8 cellular contexts compared by ENCODE assay signal in the genomic region with DNA sequence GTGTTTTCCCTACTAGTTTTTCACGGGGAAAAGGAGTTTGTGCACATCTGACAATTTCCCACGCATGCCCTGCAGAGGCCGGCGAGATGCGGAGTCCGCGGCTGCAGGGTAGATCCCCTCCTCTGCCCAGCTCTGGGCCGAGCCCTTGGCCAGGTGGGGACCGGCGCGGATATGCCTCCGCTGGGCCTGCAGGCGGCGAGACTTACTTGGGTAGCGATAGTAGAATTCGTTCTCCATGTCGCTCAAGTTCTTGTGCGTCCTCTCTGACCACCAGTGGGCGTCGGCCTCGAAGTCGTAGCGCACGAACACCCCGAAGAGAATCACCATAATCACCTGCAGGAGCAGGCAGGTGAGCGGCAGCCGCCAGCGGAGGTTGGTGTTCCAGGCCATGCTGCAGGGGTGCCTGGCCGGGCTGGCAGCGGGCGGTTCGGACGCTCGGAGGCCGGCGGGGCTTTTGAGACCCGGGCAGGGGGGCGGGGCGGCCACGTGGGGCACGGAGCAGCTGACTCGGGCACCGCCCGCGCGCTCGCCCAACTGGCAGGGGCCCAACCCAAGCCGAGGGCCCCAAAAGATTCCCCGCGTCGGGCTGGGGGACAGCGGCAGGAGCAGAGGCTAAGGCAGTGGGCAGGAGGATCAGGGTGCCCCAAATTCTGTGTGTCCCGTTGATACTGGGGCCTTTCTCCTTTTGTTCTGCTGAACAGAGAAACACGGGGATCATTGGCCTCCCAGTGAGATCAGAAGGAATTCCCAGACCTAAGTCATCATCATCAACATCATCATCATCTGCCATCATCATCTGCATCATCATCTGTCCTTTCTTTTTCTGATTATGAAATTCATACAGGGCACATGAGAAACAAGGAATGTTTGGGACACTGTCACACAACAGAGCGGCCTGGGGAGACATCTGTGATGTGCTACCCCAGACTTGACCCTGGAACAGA. TPM values are rescaled to one million over a fixed set of nuclear protein-coding genes. Genes with fewer than 3 reads are reported as not detected.
DNase-seq lines count a peak whose midpoint lies in the region; ATAC-seq and TF ChIP-seq lines count a peak whose summit lies in the region.

A gene (minus strand): TSS at position 429 of the 944 bp plus-strand sequence. CDS start 39 bp downstream, at position 390.

- peaks cover 63% of the 10 kb centered on the region for H3K27me3 Mint-ChIP-seq in CD8-positive, alpha-beta T cell (ENCODE audit: low read depth)

- CTCF ChIA-PET in CD8-positive, alpha-beta T cell (lab: Charles Lee) = no interaction called here

- no peak for DNase-seq in CD8-positive, alpha-beta T cell
- DNase-seq in HL-60 (ENCODE audit: low read depth in 1 of 2, low spot score in 1 of 2) (peak in 1 of 2 experiments; percentile 33), adipocyte (ENCODE audit: low read depth) (no peak), right cardiac atrium (peak in 2 of 3 donors; percentile 56 to 64), retinal pigment epithelial cell (ENCODE audit: low read depth) (peak; percentile 11), SJCRH30 (no peak)

- no peak for TF ChIP-seq CTCF in CD8-positive, alpha-beta T cell (IDR thresholded peaks at IDR 0.05)
- no peak for TF ChIP-seq CTCF in HL-60 (IDR thresholded peaks at IDR 0.05; ENCODE audit: insufficient read depth, low read length)
- TF ChIP-seq CTCF in retinal pigment epithelial cell (conservative IDR thresholded peaks at IDR 0.05; ENCODE audit: low read depth, low read length) = peak; percentile 66

- no peak within 1 kb of the TSS for H3K4me3 ChIP-seq in CD8-positive, alpha-beta T cell (ENCODE audit: low read depth, low read length)
- H3K4me3 ChIP-seq in HL-60 (replicated peaks; ENCODE audit: insufficient read depth, low read length) = peak within 1 kb of the TSS; percentile 14; the same call in 1 of the 2 replicates
- H3K4me3 ChIP-seq in adipocyte (ENCODE audit: low read length) = peak within 1 kb of the TSS; percentile 76
- H3K4me3 ChIP-seq in right cardiac atrium (ENCODE audit: low read length) = peak within 1 kb of the TSS; percentile 5
- H3K4me3 ChIP-seq in retinal pigment epithelial cell (ENCODE audit: low read length) = peak within 1 kb of the TSS; percentile 45
- no peak within 1 kb of the TSS for H3K4me3 ChIP-seq in SJCRH30

- no peak within 1 kb of the TSS for H3K9ac ChIP-seq in adipocyte (ENCODE audit: low read length)

- H3K27ac Mint-ChIP-seq in CD8-positive, alpha-beta T cell = no peak within 1 kb of the TSS

- H3K27ac ChIP-seq in CD8-positive, alpha-beta T cell (ENCODE audit: low read depth, low read length) = no peak within 1 kb of the TSS
- H3K27ac ChIP-seq in HL-60 (replicated peaks) = no peak within 1 kb of the TSS
- no peak within 1 kb of the TSS for H3K27ac ChIP-seq in right cardiac atrium (ENCODE audit: low read length)
- no peak within 1 kb of the TSS for H3K27ac ChIP-seq in SJCRH30

- intact Hi-C loops in CD8-positive, alpha-beta T cell (cut with DNase I, micrococcal nuclease) = no loop called here
- intact Hi-C loops in right cardiac atrium (cut with DNase I) = no loop called here

- peaks cover 7% of the 10 kb centered on the region for H3K4me1 Mint-ChIP-seq in CD8-positive, alpha-beta T cell (ENCODE audit: low read depth)

- no peaks in the 10 kb centered on the region for H3K9me3 ChIP-seq in CD8-positive, alpha-beta T cell (ENCODE audit: low read length)
- no peaks in the 10 kb centered on the region for H3K9me3 ChIP-seq in adipocyte (ENCODE audit: control insufficient read depth, low read length)
- H3K9me3 ChIP-seq in right cardiac atrium (ENCODE audit: control insufficient read depth, low read length) = no peaks in the 10 kb centered on the region
- no peaks in the 10 kb centered on the region for H3K9me3 ChIP-seq in SJCRH30 (replicated peaks)

- H3K4me3 Mint-ChIP-seq in CD8-positive, alpha-beta T cell = peak within 1 kb of the TSS; percentile 45

- H3K36me3 ChIP-seq in CD8-positive, alpha-beta T cell (ENCODE audit: insufficient read depth, low read length) = no peaks in the 10 kb centered on the region
- H3K36me3 ChIP-seq in adipocyte (ENCODE audit: control insufficient read depth, insufficient read depth, low read length, severe bottlenecking) = no peaks in the 10 kb centered on the region
- no peaks in the 10 kb centered on the region for H3K36me3 ChIP-seq in SJCRH30

- H3K27me3 ChIP-seq in CD8-positive, alpha-beta T cell (ENCODE audit: insufficient read depth, low read length) = peaks cover 13% of the 10 kb centered on the region
- peaks cover 30% of the 10 kb centered on the region for H3K27me3 ChIP-seq in HL-60 (ENCODE audit: insufficient read depth, poor library complexity, severe bottlenecking)
- peaks cover 51% of the 10 kb centered on the region for H3K27me3 ChIP-seq in adipocyte (replicated peaks; ENCODE audit: control insufficient read depth, insufficient read depth, low read length)
- H3K27me3 ChIP-seq in right cardiac atrium (ENCODE audit: control insufficient read depth, insufficient read depth) = no peaks in the 10 kb centered on the region
- H3K27me3 ChIP-seq in SJCRH30 = peaks cover 2% of the 10 kb centered on the region; the same call in 1 of the 2 replicates

- POLR2A ChIA-PET in CD8-positive, alpha-beta T cell (lab: Charles Lee) = no interaction called here

- WGBS in right cardiac atrium = 4% methylated on average over 55 of the region's 55 CpGs

- H3K9me3 Mint-ChIP-seq in CD8-positive, alpha-beta T cell = no peaks in the 10 kb centered on the region

- no peak for ATAC-seq in CD8-positive, alpha-beta T cell
- peak; percentile 30 to 50 for ATAC-seq in right cardiac atrium
- ATAC-seq in GM21737 (IDR thresholded peaks at IDR 0.05; ENCODE audit: unreplicated experiment) = no peak
- no peak for ATAC-seq in HG03135 (IDR thresholded peaks at IDR 0.05; ENCODE audit: unreplicated experiment)

- H3K4me1 ChIP-seq in CD8-positive, alpha-beta T cell (ENCODE audit: insufficient read depth, low read length) = peaks cover 7% of the 10 kb centered on the region
- peaks cover 3% of the 10 kb centered on the region for H3K4me1 ChIP-seq in adipocyte (ENCODE audit: control insufficient read depth, insufficient read depth, low read length)
- no peaks in the 10 kb centered on the region for H3K4me1 ChIP-seq in right cardiac atrium (ENCODE audit: control insufficient read depth, insufficient read depth, low read length)
- no peaks in the 10 kb centered on the region for H3K4me1 ChIP-seq in SJCRH30

- no peaks in the 10 kb centered on the region for H3K36me3 Mint-ChIP-seq in CD8-positive, alpha-beta T cell

RNA-seq across cellular contexts. Expression of the gene that starts here (rescaled TPM):
- not detected for total RNA-seq in CD8-positive, alpha-beta T cell
- under 1 TPM in 2 of 4 donors, not detected in 2; 0.24 to 0.76 TPM for total RNA-seq in right cardiac atrium
- polyA plus RNA-seq in right cardiac atrium = 0.93 TPM
- not detected in 2 replicates for total RNA-seq in SJCRH30 (2014; rRNA removed; shearing (Covaris generic))

Comparison
In these comparisons a context has a peak if more than half of its experiments do, and no peak if none do; other contexts are left out.
1. Peak in DNase-seq, ATAC-seq and H3K4me3 ChIP-seq in right cardiac atrium; RNA of the gene not detected or under 1 TPM.
2. H3K4me3 ChIP-seq: peak in HL-60 (single experiment), adipocyte (single experiment) and retinal pigment epithelial cell (single experiment); none in CD8-positive, alpha-beta T cell (single experiment) and SJCRH30 (single experiment).